ENCODE assay signal across 10 cellular contexts in genomic region chr19:1257475-1258160, GRCh38. TPM values are rescaled to one million over a fixed set of nuclear protein-coding genes. Genes with fewer than 3 reads are reported as not detected.
A peak's percentile ranks its signal among the peaks of the same experiment; 100 is the strongest.
DNase-seq lines count a peak whose midpoint lies in the region; ATAC-seq and TF ChIP-seq lines count a peak whose summit lies in the region.
"Had no signal": no experiment of that assay in that cellular context is flagged by ENCODE, and none has a peak within 500 bp of the region (broad histone marks: within the 10 kb centered on the region; RNA-seq: fewer than 3 reads in every experiment).

No MANE protein-coding gene starts in this region.

- H3K4me3 ChIP-seq in SU-DHL-6 (ENCODE audit: insufficient read depth, low read length, poor library complexity, severe bottlenecking) (no peak overlapping the region), right cardiac atrium (ENCODE audit: low read length) (no peak overlapping the region), spleen (peak overlapping the region in 4 of 8 donors; percentile 7 to 78 (median 36))

- TF ChIP-seq POLR2A in spleen (IDR thresholded peaks at IDR 0.05), result no peak

- WGBS in right cardiac atrium, result 57% methylated on average over 23 of the region's 23 CpGs
- WGBS in spleen, 5 donors, result 48 to 57% (median 50%) methylated on average over 21 to 23 of the region's 23 CpGs

- peak; percentile 10 for DNase-seq in ELF-1 (ENCODE audit: low read depth, low spot score)
- DNase-seq in right cardiac atrium, result no peak
- peak; percentile 84 for DNase-seq in spleen
- no peak for DNase-seq in foreskin keratinocyte
- DNase-seq in posterior vena cava (ENCODE audit: low spot score), result no peak
- DNase-seq in NCI-H82 treated with DMSO at 0.1 percent for 48 hours (lab: John Stamatoyannopoulos, UW; ENCODE audit: unreplicated experiment), result no peak
- DNase-seq: activated CD4-positive, CD25-positive, alpha-beta regulatory T cell; NCI-H1417 treated with DMSO at 0.1 percent for 48 hours had no signal

- H4K20me1 ChIP-seq in SU-DHL-6 (ENCODE audit: low read depth, low read length), result no peaks in the 10 kb centered on the region

- H3K27me3 ChIP-seq in SU-DHL-6 (ENCODE audit: low read length) (no peaks in the 10 kb centered on the region), right cardiac atrium (ENCODE audit: control insufficient read depth, insufficient read depth) (no peaks in the 10 kb centered on the region), spleen (replicated peaks in 1 of 7) (no peaks in the 10 kb centered on the region), foreskin keratinocyte (no peaks in the 10 kb centered on the region)

- TF ChIP-seq CTCF in SU-DHL-6 (IDR thresholded peaks at IDR 0.05; ENCODE audit: insufficient read depth, low read length, poor library complexity, severe bottlenecking), result no peak
- TF ChIP-seq CTCF in spleen (IDR thresholded peaks at IDR 0.05 in 8 of 11, conservative IDR thresholded peaks at IDR 0.05 in 3 of 11), result no peak
- TF ChIP-seq CTCF in foreskin keratinocyte (conservative IDR thresholded peaks at IDR 0.05), result no peak

- H3K9me2 ChIP-seq in SU-DHL-6 (replicated peaks; ENCODE audit: insufficient read depth, low read length), result no peaks in the 10 kb centered on the region

- H3K9ac ChIP-seq in SU-DHL-6 (ENCODE audit: low read length), result no peak overlapping the region

- peak overlapping the region; percentile 91 for H3K27ac ChIP-seq in SU-DHL-6 (ENCODE audit: low read depth, low read length)
- H3K27ac ChIP-seq in right cardiac atrium (ENCODE audit: low read length), result peak overlapping the region; percentile 27
- H3K27ac ChIP-seq in spleen, result peak overlapping the region; percentile 93 to 100 (median 99)
- no peak overlapping the region for H3K27ac ChIP-seq in foreskin keratinocyte

- H3K9me3 ChIP-seq in SU-DHL-6 (ENCODE audit: insufficient read depth, low read length) (no peaks in the 10 kb centered on the region), right cardiac atrium (ENCODE audit: control insufficient read depth, low read length) (no peaks in the 10 kb centered on the region), spleen (no peaks in the 10 kb centered on the region)

- peaks cover 40% of the 10 kb centered on the region for H3F3A ChIP-seq in SU-DHL-6 (ENCODE audit: insufficient read depth)

- ATAC-seq in right cardiac atrium (no peak), foreskin keratinocyte (no peak), GM18909 (IDR thresholded peaks at IDR 0.05; ENCODE audit: poor library complexity, unreplicated experiment) (no peak)

- intact Hi-C loops in right cardiac atrium (cut with DNase I), result no loop called here
- intact Hi-C loops in spleen (cut with DNase I; ENCODE audit: low total_unique reads), result no loop called here
- intact Hi-C loops in posterior vena cava (cut with DNase I), result no loop called here

- peak overlapping the region; percentile 70 for H3K4me2 ChIP-seq in SU-DHL-6 (ENCODE audit: low read depth, low read length, poor library complexity, severe bottlenecking)

- H3K79me2 ChIP-seq in SU-DHL-6 (ENCODE audit: insufficient read depth, low read length), result peaks cover 9% of the 10 kb centered on the region; the same call in 1 of the 2 replicates

- H2AFZ ChIP-seq in SU-DHL-6 (ENCODE audit: low read depth, low read length, severe bottlenecking), result no peak overlapping the region

- H3K36me3 ChIP-seq in SU-DHL-6 (ENCODE audit: low read length) (no peaks in the 10 kb centered on the region), spleen (peaks cover 8 to 57% (median 48%) of the 10 kb centered on the region in 6 donors)

- H3K4me1 ChIP-seq in right cardiac atrium (ENCODE audit: control insufficient read depth, insufficient read depth, low read length), result peaks cover 20% of the 10 kb centered on the region
- peaks cover 85 to 100% (median 97%) of the 10 kb centered on the region in 6 donors for H3K4me1 ChIP-seq in spleen
- peaks cover 13% of the 10 kb centered on the region for H3K4me1 ChIP-seq in foreskin keratinocyte

RNA-seq across cellular contexts. Expression of gene MIDN, which starts 9.2 kb away (rescaled TPM):
- total RNA-seq in right cardiac atrium, result 100 to 1,000 TPM in 1 of 4 donors, 10 to 100 TPM in 3; 50.2 to 123 (median 62.4) TPM
- polyA plus RNA-seq in right cardiac atrium, result 45.6 TPM
- 100 to 1,000 TPM in 4 of 7 donors, 10 to 100 TPM in 3; 42.1 to 223 (median 138) TPM for total RNA-seq in spleen
- 10 to 100 TPM; 16.5 to 48.9 (median 19.1) TPM for polyA plus RNA-seq in spleen
- 21.3 and 24.4 TPM in 2 replicates for total RNA-seq in foreskin keratinocyte
- polyA plus RNA-seq in foreskin keratinocyte, result 16.6 and 17.7 TPM in 2 replicates
- total RNA-seq in posterior vena cava, result 10 to 100 TPM; 76.5 to 86.3 TPM

RNA-seq across cellular contexts. Expression of gene CIRBP, which starts 11.5 kb away (rescaled TPM):
- total RNA-seq in right cardiac atrium, result 100 to 1,000 TPM; 288 to 417 (median 333) TPM
- 370 TPM for polyA plus RNA-seq in right cardiac atrium
- 100 to 1,000 TPM; 333 to 672 (median 514) TPM for total RNA-seq in spleen
- polyA plus RNA-seq in spleen, result 100 to 1,000 TPM; 406 to 894 (median 843) TPM
- 95.4 and 99.9 TPM in 2 replicates for total RNA-seq in foreskin keratinocyte
- 128 and 129 TPM in 2 replicates for polyA plus RNA-seq in foreskin keratinocyte
- 100 to 1,000 TPM; 447 to 636 TPM for total RNA-seq in posterior vena cava

RNA-seq across cellular contexts. Expression of gene ATP5F1D, which starts 16.1 kb away (rescaled TPM):
- 100 to 1,000 TPM; 490 to 706 (median 622) TPM for total RNA-seq in right cardiac atrium
- 660 TPM for polyA plus RNA-seq in right cardiac atrium
- total RNA-seq in spleen, result 100 to 1,000 TPM in 4 of 7 donors, 10 to 100 TPM in 3; 49.1 to 131 (median 102) TPM
- polyA plus RNA-seq in spleen, result 100 to 1,000 TPM; 164 to 166 (median 165) TPM
- total RNA-seq in foreskin keratinocyte, result 133 and 135 TPM in 2 replicates
- polyA plus RNA-seq in foreskin keratinocyte, result 244 and 259 TPM in 2 replicates
- 100 to 1,000 TPM; 125 to 137 TPM for total RNA-seq in posterior vena cava

RNA-seq across cellular contexts. Expression of gene FAM174C, which starts 17.7 kb away (rescaled TPM):
- total RNA-seq in right cardiac atrium, result 10 to 100 TPM; 15.9 to 18.1 (median 17.0) TPM
- polyA plus RNA-seq in right cardiac atrium, result 25.3 TPM
- total RNA-seq in spleen, result 10 to 100 TPM; 35.8 to 69.6 (median 43.9) TPM
- 100 to 1,000 TPM in 1 of 3 donors, 10 to 100 TPM in 2; 82.9 to 134 (median 88.6) TPM for polyA plus RNA-seq in spleen
- 48.1 and 50.9 TPM in 2 replicates for total RNA-seq in foreskin keratinocyte
- polyA plus RNA-seq in foreskin keratinocyte, result 79.6 and 91.6 TPM in 2 replicates
- 10 to 100 TPM; 25.2 to 27.2 TPM for total RNA-seq in posterior vena cava

RNA-seq across cellular contexts. Expression of gene CBARP, which starts 19.8 kb away (rescaled TPM):
- 1 to 10 TPM in 3 of 4 donors, under 1 TPM in 1; 0.89 to 2.2 (median 1.5) TPM for total RNA-seq in right cardiac atrium
- 0.97 TPM for polyA plus RNA-seq in right cardiac atrium
- 1 to 10 TPM in 1 of 7 donors, under 1 TPM in 5, not detected in 1; 0.12 to 1.2 (median 0.41) TPM for total RNA-seq in spleen
- polyA plus RNA-seq in spleen, result under 1 TPM in 2 of 3 donors, not detected in 1; 0.05 to 0.48 TPM
- total RNA-seq in foreskin keratinocyte, result 3.0 and 3.1 TPM in 2 replicates
- 2.4 TPM in 2 replicates for polyA plus RNA-seq in foreskin keratinocyte
- total RNA-seq in posterior vena cava, result 1 to 10 TPM; 1.5 to 2.7 TPM

Comparison
In these comparisons a context has a peak if more than half of its experiments do, and no peak if none do; other contexts are left out.
1. DNase-seq: peak in ELF-1 (single experiment) and spleen (single experiment); none in right cardiac atrium (0 of 3), foreskin keratinocyte (0 of 2), posterior vena cava (single experiment) and NCI-H82 treated with DMSO at 0.1 percent for 48 hours (single experiment).